In genomic region chr18:55549474-55550104, GRCh38 we compare ENCODE assay signal across 25 cellular contexts. TPM values are rescaled to one million over a fixed set of nuclear protein-coding genes. Genes with fewer than 3 reads are reported as not detected.
DNase-seq lines count a peak whose midpoint lies in the region; ATAC-seq, FAIRE-seq and TF ChIP-seq lines count a peak whose summit lies in the region.
"Had no signal": no experiment of that assay in that cellular context is flagged by ENCODE, and none has a peak within 500 bp of the region (broad histone marks: within the 10 kb centered on the region; RNA-seq: fewer than 3 reads in every experiment).

No MANE protein-coding gene starts in this region.

- H3K27ac ChIP-seq in SK-N-SH (ENCODE audit: low read depth in 2 of 2, low read length in 1 of 2): no peak overlapping the region
- H3K27ac ChIP-seq in OCI-LY1 (ENCODE audit: low read depth, low read length, poor library complexity, severe bottlenecking): peak overlapping the region; percentile 95
- H3K27ac ChIP-seq: 22Rv1, SK-N-MC had no signal

- POLR2A ChIA-PET in SK-N-SH (lab: Yijun Ruan, JAX) (no interaction called here), WTC11 (lab: Charles Lee) (no interaction called here)

- H3K79me2 ChIP-seq in SK-N-SH (ENCODE audit: insufficient read depth) (peaks cover 77% of the 10 kb centered on the region), OCI-LY1 (ENCODE audit: insufficient read depth, low read length) (peaks cover 45% of the 10 kb centered on the region)

- no peak overlapping the region for H3K9ac ChIP-seq in SK-N-SH
- peak overlapping the region; percentile 5; the same call in 1 of the 2 replicates for H3K9ac ChIP-seq in OCI-LY1 (ENCODE audit: low read length)

- H3K27me3 Mint-ChIP-seq in WTC11 (ENCODE audit: low read depth): no peaks in the 10 kb centered on the region
- H3K27me3 Mint-ChIP-seq: IgD-negative memory B cell had no signal

- peaks cover 78% of the 10 kb centered on the region for H3K4me1 Mint-ChIP-seq in WTC11

- no peak overlapping the region for H3K4me2 ChIP-seq in SK-N-SH
- H3K4me2 ChIP-seq in OCI-LY1 (ENCODE audit: low read length): peak overlapping the region; percentile 14; the same call in 1 of the 2 replicates
- H3K4me2 ChIP-seq: GM23338 had no signal

- no peak overlapping the region for H2AFZ ChIP-seq in SK-N-SH (ENCODE audit: low read depth)
- no peak overlapping the region for H2AFZ ChIP-seq in OCI-LY1 (ENCODE audit: low read length)
- H2AFZ ChIP-seq: GM23338 had no signal

- H3K36me3 ChIP-seq in SK-N-SH (replicated peaks in 1 of 2; ENCODE audit: control insufficient read depth in 1 of 2, insufficient read depth in 2 of 2, low read length in 1 of 2) (peaks cover 10 to 15% of the 10 kb centered on the region in 2 experiments), OCI-LY1 (ENCODE audit: insufficient read depth, low read length) (peaks cover 22% of the 10 kb centered on the region; the same call in 1 of the 2 replicates)

- no peak overlapping the region for H3K4me3 Mint-ChIP-seq in WTC11
- H3K4me3 Mint-ChIP-seq: GM23338, H9, IgD-negative memory B cell had no signal

- no peak for DNase-seq in SK-N-SH
- DNase-seq in WTC11 (ENCODE audit: low spot score): no peak
- DNase-seq in NCI-H446 (lab: John Stamatoyannopoulos, UW): no peak
- no peak for DNase-seq in HTR-8/SVneo (ENCODE audit: insufficient read length, low spot score)
- DNase-seq: DMS153; DND-41; H9; NCI-H1092 treated with DMSO at 0.1 percent for 48 hours; NCI-H1436; NCI-H1930; NCI-H2107; NCI-H524 treated with DMSO at 0.1 percent for 48 hours; NCI-H82; NK-92 treated with Interleukin-12 subunit alpha and Interleukin-12 subunit beta, amount 100 ng/mL, for 24 hours; SHP77 treated with DMSO at 0.1 percent for 48 hours had no signal

- ATAC-seq in SK-N-SH treated with all-trans-retinoic acid at 6 μM for 48 hours: no peak
- ATAC-seq in WTC11: no peak
- ATAC-seq in GM18505 (IDR thresholded peaks at IDR 0.05; ENCODE audit: unreplicated experiment): no peak
- ATAC-seq: GM12878, GM23338, Panc1 had no signal

- peaks cover 5% of the 10 kb centered on the region for H3K36me3 Mint-ChIP-seq in WTC11
- H3K36me3 Mint-ChIP-seq: IgD-negative memory B cell had no signal

- H3K27ac Mint-ChIP-seq in WTC11: peak overlapping the region; percentile 34; the same call in 1 of the 2 replicates
- H3K27ac Mint-ChIP-seq: GM23338, IgD-negative memory B cell had no signal

- no peak overlapping the region for H3K4me3 ChIP-seq in SK-N-SH (ENCODE audit: low read depth in 2 of 2, low read length in 1 of 2)
- H3K4me3 ChIP-seq in OCI-LY1 (ENCODE audit: low read depth, low read length, poor library complexity, severe bottlenecking): no peak overlapping the region
- H3K4me3 ChIP-seq: GM12878, GM23338, SK-N-MC had no signal

- H3K9me3 ChIP-seq in SK-N-SH: no peaks in the 10 kb centered on the region
- no peaks in the 10 kb centered on the region for H3K9me3 ChIP-seq in OCI-LY1 (ENCODE audit: low read length)

- no peak for TF ChIP-seq POLR2A in GM18505 (IDR thresholded peaks at IDR 0.05; ENCODE audit: borderline replicate concordance, extremely low read depth, insufficient read depth, insufficient read length)

- WGBS in SK-N-SH (ENCODE audit: low lambda C conversion rate): 82% methylated on average over 5 of the region's 5 CpGs

- no peaks in the 10 kb centered on the region for H3K9me3 Mint-ChIP-seq in WTC11
- H3K9me3 Mint-ChIP-seq: GM23338, H9, IgD-negative memory B cell had no signal

- H3K9me2 ChIP-seq in SK-N-SH: no peaks in the 10 kb centered on the region
- no peaks in the 10 kb centered on the region for H3K9me2 ChIP-seq in OCI-LY1 (ENCODE audit: low read depth, low read length)

- H4K20me1 ChIP-seq in SK-N-SH (ENCODE audit: insufficient read depth) (no peaks in the 10 kb centered on the region), OCI-LY1 (ENCODE audit: insufficient read depth, low read length) (no peaks in the 10 kb centered on the region)

- TF ChIP-seq CTCF in SK-N-SH (IDR thresholded peaks at IDR 0.05): no peak
- TF ChIP-seq CTCF in OCI-LY1 (IDR thresholded peaks at IDR 0.05; ENCODE audit: low read length): no peak
- no peak for TF ChIP-seq CTCF in WTC11 (IDR thresholded peaks at IDR 0.05)

- TF ChIP-seq RAD21 in SK-N-SH (IDR thresholded peaks at IDR 0.05; ENCODE audit: low read length): no peak

- H3K27me3 ChIP-seq in SK-N-SH (ENCODE audit: insufficient read depth): no peaks in the 10 kb centered on the region
- no peaks in the 10 kb centered on the region for H3K27me3 ChIP-seq in OCI-LY1 (ENCODE audit: insufficient read depth, low read length)

- H3K4me1 ChIP-seq in SK-N-SH (ENCODE audit: control insufficient read depth in 1 of 2, insufficient read depth in 2 of 2, low read depth in 1 of 2, low read length in 1 of 2) (peaks cover 5 to 22% of the 10 kb centered on the region in 2 experiments; a peak in 3 of 4 replicates), OCI-LY1 (ENCODE audit: insufficient read depth, low read length, severe bottlenecking) (peaks cover 99% of the 10 kb centered on the region)

- CTCF ChIA-PET in SK-N-SH (lab: Yijun Ruan, JAX): interaction anchor here (0.8 to 1.9 kb wide), 3 partner anchors 27 to 134 kb away, joined by 3 to 5 read pairs (median 4); no protein-coding TSS in a partner anchor
- CTCF ChIA-PET in WTC11 (lab: Charles Lee): no interaction called here

- no peak for TF ChIP-seq EP300 in SK-N-SH (IDR thresholded peaks at IDR 0.05; ENCODE audit: borderline replicate concordance in 1 of 2, low read depth in 1 of 2, low read length in 1 of 2)

- peaks cover 4% of the 10 kb centered on the region for H3F3A ChIP-seq in SK-N-SH (replicated peaks; ENCODE audit: insufficient read depth)
- H3F3A ChIP-seq in OCI-LY1 (ENCODE audit: insufficient read depth, low read length): no peaks in the 10 kb centered on the region; the same call in 1 of the 2 replicates

- FAIRE-seq in HTR-8/SVneo (lab: Jason Lieb, UNC): no peak
- FAIRE-seq: G401.6, GM12878 had no signal

TF ChIP-seq in SK-N-SH treated with all-trans-retinoic acid at 6 μM for 48 hours, 23 proteins besides CTCF, POLR2A, EP300 and RAD21:
- TF ChIP-seq TCF4 (CRISPR knock-in tag; IDR thresholded peaks at IDR 0.05; ENCODE audit: borderline replicate concordance): peak; percentile 33; the same call in 1 of the 2 replicates
- no peak for TF ChIP-seq CREB5 (CRISPR knock-in tag; IDR thresholded peaks at IDR 0.05; ENCODE audit: low read depth)

TF ChIP-seq in SK-N-SH, 30 proteins besides CTCF, POLR2A, EP300 and RAD21:
- no peak for TF ChIP-seq GATA2 (CRISPR knock-in tag; IDR thresholded peaks at IDR 0.05)
- TF ChIP-seq MXI1 (IDR thresholded peaks at IDR 0.05; ENCODE audit: low read depth, low read length): no peak
- no peak for TF ChIP-seq NFIC (IDR thresholded peaks at IDR 0.05; ENCODE audit: borderline replicate concordance)
- TF ChIP-seq RCOR1 (IDR thresholded peaks at IDR 0.05; ENCODE audit: low read length): no peak
- TF ChIP-seq FOXM1 (IDR thresholded peaks at IDR 0.05; ENCODE audit: low read depth): no peak
- no peak for TF ChIP-seq POLR2AphosphoS5 (IDR thresholded peaks at IDR 0.05; ENCODE audit: low read depth, low read length)

TF ChIP-seq in WTC11, 78 proteins besides CTCF, POLR2A, EP300 and RAD21 (continues in another document):
- TF ChIP-seq GRHL2 (CRISPR knock-in tag; IDR thresholded peaks at IDR 0.05; ENCODE audit: insufficient replicate concordance, severe bottlenecking) (no peak), RELA (CRISPR knock-in tag; IDR thresholded peaks at IDR 0.05; ENCODE audit: borderline replicate concordance) (no peak), JUN (CRISPR knock-in tag; IDR thresholded peaks at IDR 0.05) (no peak), ATF6 (CRISPR knock-in tag; IDR thresholded peaks at IDR 0.05) (no peak), OVOL2 (CRISPR knock-in tag; IDR thresholded peaks at IDR 0.05; ENCODE audit: borderline replicate concordance) (no peak)
- TF ChIP-seq, protein P1, sequence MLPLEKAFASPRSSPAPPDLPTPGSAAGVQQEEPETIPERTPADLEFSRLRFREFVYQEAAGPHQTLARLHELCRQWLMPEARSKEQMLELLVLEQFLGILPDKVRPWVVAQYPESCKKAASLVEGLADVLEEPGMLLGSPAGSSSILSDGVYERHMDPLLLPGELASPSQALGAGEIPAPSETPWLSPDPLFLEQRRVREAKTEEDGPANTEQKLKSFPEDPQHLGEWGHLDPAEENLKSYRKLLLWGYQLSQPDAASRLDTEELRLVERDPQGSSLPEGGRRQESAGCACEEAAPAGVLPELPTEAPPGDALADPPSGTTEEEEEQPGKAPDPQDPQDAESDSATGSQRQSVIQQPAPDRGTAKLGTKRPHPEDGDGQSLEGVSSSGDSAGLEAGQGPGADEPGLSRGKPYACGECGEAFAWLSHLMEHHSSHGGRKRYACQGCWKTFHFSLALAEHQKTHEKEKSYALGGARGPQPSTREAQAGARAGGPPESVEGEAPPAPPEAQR (CRISPR knock-in tag; IDR thresholded peaks at IDR 0.05): no peak
- TF ChIP-seq, protein P2, sequence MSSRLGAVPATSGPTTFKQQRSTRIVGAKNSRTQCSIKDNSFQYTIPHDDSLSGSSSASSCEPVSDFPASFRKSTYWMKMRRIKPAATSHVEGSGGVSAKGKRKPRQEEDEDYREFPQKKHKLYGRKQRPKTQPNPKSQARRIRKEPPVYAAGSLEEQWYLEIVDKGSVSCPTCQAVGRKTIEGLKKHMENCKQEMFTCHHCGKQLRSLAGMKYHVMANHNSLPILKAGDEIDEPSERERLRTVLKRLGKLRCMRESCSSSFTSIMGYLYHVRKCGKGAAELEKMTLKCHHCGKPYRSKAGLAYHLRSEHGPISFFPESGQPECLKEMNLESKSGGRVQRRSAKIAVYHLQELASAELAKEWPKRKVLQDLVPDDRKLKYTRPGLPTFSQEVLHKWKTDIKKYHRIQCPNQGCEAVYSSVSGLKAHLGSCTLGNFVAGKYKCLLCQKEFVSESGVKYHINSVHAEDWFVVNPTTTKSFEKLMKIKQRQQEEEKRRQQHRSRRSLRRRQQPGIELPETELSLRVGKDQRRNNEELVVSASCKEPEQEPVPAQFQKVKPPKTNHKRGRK (CRISPR knock-in tag; IDR thresholded peaks at IDR 0.05; ENCODE audit: borderline replicate concordance): no peak

RNA-seq across cellular contexts. Expression of gene TCF4, which starts 38.4 kb away (rescaled TPM):
- 39.1 and 45.8 TPM in 2 replicates for polyA plus RNA-seq in SK-N-SH (2012; rRNA removed)
- 30.3 and 43.7 TPM in 2 replicates for polyA plus RNA-seq in SK-N-SH (2012; cell fraction: cytosol; rRNA removed)
- polyA plus RNA-seq in SK-N-SH (2012; cell fraction: nucleus; rRNA removed): 43.4 and 51.6 TPM in 2 replicates
- total RNA-seq in WTC11 (2021): 100 to 104 TPM (median 104 TPM) in 3 replicates
